In the genomic region with DNA sequence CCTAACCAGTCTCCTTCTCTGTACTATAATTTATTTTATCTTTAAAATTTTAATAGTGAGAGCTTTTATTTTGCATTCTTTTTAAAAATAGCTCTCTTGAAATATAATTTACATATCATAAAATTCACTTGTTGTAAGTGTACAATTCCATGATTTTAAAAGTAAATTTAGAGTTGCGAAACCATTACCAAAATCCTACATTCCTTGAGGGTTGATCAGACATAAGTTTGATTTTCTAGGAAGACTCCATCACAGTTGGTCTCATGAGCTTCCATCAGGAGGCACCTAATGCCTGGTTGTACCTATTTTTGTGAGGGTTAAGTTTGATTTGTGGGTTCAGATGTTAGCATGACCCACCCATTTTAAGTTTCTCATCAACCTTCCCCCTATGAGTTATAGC, we compare ENCODE assay signal across 28 cellular contexts.
"Had no signal": no experiment of that assay in that cellular context is flagged by ENCODE, and none has a peak within 500 bp of the region (broad histone marks: within the 10 kb centered on the region; RNA-seq: fewer than 3 reads in every experiment).

No MANE protein-coding gene starts in this region.

- H3K27ac ChIP-seq: left ventricle myocardium inferior, neural progenitor cell, neutrophil, ovary, prostate gland, skin epidermis, stomach, thoracic aorta, tibial nerve, uterus had no signal

- ATAC-seq: natural killer cell; right cardiac atrium; sciatic nerve; stimulated activated naive B cell treated with anti-CD40 and anti-IgM and Interleukin-4, amounts not matched to agents 10 μg/mL and 1 μg/mL and 100 μg/mL, for 72 hours; stimulated activated naive CD8-positive, alpha-beta T cell treated with anti-CD3 and anti-CD28 coated beads, Interleukin-15, Interleukin-2, amounts not matched to agents 100 U/mL and 50 U/mL, for 24 hours had no signal

- H3K4me3 ChIP-seq: left ventricle myocardium inferior, lung, neural progenitor cell, ovary, prostate gland, skin epidermis, stomach, thoracic aorta, tibial nerve, uterus had no signal

- H3K36me3 Mint-ChIP-seq: mesothelial cell of epicardium; naive B cell; natural killer cell; neural progenitor cell; stimulated activated naive B cell treated with anti-CD40 and anti-IgM and Interleukin-4, amounts not matched to agents 10 μg/mL and 1 μg/mL and 100 μg/mL, for 72 hours; type B pancreatic cell had no signal

- H3K4me3 Mint-ChIP-seq: mesothelial cell of epicardium; naive B cell; natural killer cell; nephron progenitor cell; neural progenitor cell; stimulated activated naive B cell treated with anti-CD40 and anti-IgM and Interleukin-4, amounts not matched to agents 10 μg/mL and 1 μg/mL and 100 μg/mL, for 72 hours; type B pancreatic cell had no signal

- H3K36me3 ChIP-seq: left ventricle myocardium inferior, neural progenitor cell, neutrophil, ovary, prostate gland, stomach, thoracic aorta, tibial nerve, uterus had no signal

- H3K27ac Mint-ChIP-seq: mesothelial cell of epicardium; naive B cell; natural killer cell; nephron progenitor cell; neural progenitor cell; stimulated activated naive B cell treated with anti-CD40 and anti-IgM and Interleukin-4, amounts not matched to agents 10 μg/mL and 1 μg/mL and 100 μg/mL, for 72 hours; type B pancreatic cell had no signal

- H3K27me3 Mint-ChIP-seq: stimulated activated naive B cell treated with anti-CD40 and anti-IgM and Interleukin-4, amounts not matched to agents 10 μg/mL and 1 μg/mL and 100 μg/mL, for 72 hours; type B pancreatic cell had no signal

- H3K9me3 Mint-ChIP-seq: mesothelial cell of epicardium, nephron progenitor cell, neural progenitor cell, type B pancreatic cell had no signal

- H3K4me2 ChIP-seq: neural progenitor cell had no signal

- DNase-seq: islet precursor cell; left ventricle myocardium inferior; mesendoderm; naive B cell; natural killer cell; nephron progenitor cell; occipital lobe; ovary; retina; right cardiac atrium; stimulated activated CD4-positive, alpha-beta T cell treated with anti-CD3 and anti-CD28 coated beads, Interleukin-12 subunit alpha, Interleukin-12 subunit beta, amount 100 ng/mL, for 4 hours; stimulated activated CD4-positive, alpha-beta T cell treated with anti-CD3 and anti-CD28 coated beads, Interleukin-15, amount 100 ng/mL, for 24 hours; stimulated activated CD4-positive, alpha-beta T cell treated with anti-CD3 and anti-CD28 coated beads, Interleukin-2, amount 100 ng/mL, for 24 hours; stimulated activated CD4-positive, alpha-beta T cell treated with anti-CD3 and anti-CD28 coated beads, Interleukin-4, amount 100 ng/mL, for 1 hour; stimulated activated naive B cell treated with anti-CD40 and anti-IgM and Interleukin-4, amounts not matched to agents 10 μg/mL and 1 μg/mL and 100 μg/mL, for 72 hours; stimulated activated naive CD8-positive, alpha-beta T cell treated with anti-CD3 and anti-CD28 coated beads, Interleukin-15, Interleukin-2, amounts not matched to agents 100 U/mL and 50 U/mL, for 24 hours; stomach; uterus had no signal

- H3K9ac ChIP-seq: neural progenitor cell had no signal

- H3K4me1 ChIP-seq: left ventricle myocardium inferior, neural progenitor cell, prostate gland, uterus had no signal

- H3K27me3 ChIP-seq: neural progenitor cell, neutrophil, ovary, stomach, tibial nerve, uterus had no signal

- H3K9me3 ChIP-seq: left ventricle myocardium inferior, neutrophil, ovary, prostate gland, stomach, thoracic aorta, tibial nerve, uterus had no signal

- H3K4me1 Mint-ChIP-seq: naive B cell; natural killer cell; nephron progenitor cell; neural progenitor cell; stimulated activated naive B cell treated with anti-CD40 and anti-IgM and Interleukin-4, amounts not matched to agents 10 μg/mL and 1 μg/mL and 100 μg/mL, for 72 hours had no signal

- H2AFZ ChIP-seq: neural progenitor cell had no signal
